Comparison of ENCODE assay signal across 12 cellular contexts in genomic region chr2:42256502-42256901, GRCh38.
DNase-seq lines count a peak whose midpoint lies in the region; ATAC-seq and TF ChIP-seq lines count a peak whose summit lies in the region.
"Had no signal": no experiment of that assay in that cellular context is flagged by ENCODE, and none has a peak within 500 bp of the region (broad histone marks: within the 10 kb centered on the region; RNA-seq: fewer than 3 reads in every experiment).

No MANE protein-coding gene starts in this region.

- H3K27ac ChIP-seq in body of pancreas, result peak overlapping the region in 1 of 4 donors; percentile 14
- H3K27ac ChIP-seq: VCaP had no signal

- H3K9me3 Mint-ChIP-seq in chondrocyte (ENCODE audit: low read depth), result peaks cover 6% of the 10 kb centered on the region

- no peak overlapping the region for H3K4me3 Mint-ChIP-seq in chondrocyte (ENCODE audit: unreplicated experiment)

- TF ChIP-seq CTCF in GM12865 (IDR thresholded peaks at IDR 0.05; ENCODE audit: insufficient read depth, low read depth, low read length, missing control alignments), result no peak
- TF ChIP-seq CTCF in chondrocyte (IDR thresholded peaks at IDR 0.05), result no peak
- no peak for TF ChIP-seq CTCF in body of pancreas (IDR thresholded peaks at IDR 0.05)
- TF ChIP-seq CTCF in mucosa of descending colon (IDR thresholded peaks at IDR 0.05), result no peak

- peaks cover 7% of the 10 kb centered on the region for H3K4me1 Mint-ChIP-seq in chondrocyte (ENCODE audit: low read depth)

- 73 to 89% methylated on average over 2 of the region's 2 CpGs for WGBS in body of pancreas, 2 donors

- no peak for TF ChIP-seq POLR2A in body of pancreas (IDR thresholded peaks at IDR 0.05)

- H3K27me3 Mint-ChIP-seq in chondrocyte (ENCODE audit: low read depth), result no peaks in the 10 kb centered on the region

- H3K36me3 ChIP-seq in body of pancreas (replicated peaks in 1 of 2; ENCODE audit: insufficient read depth in 1 of 2, low read depth in 2 of 2), result peaks cover 0 to 3% of the 10 kb centered on the region in 2 donors
- no peaks in the 10 kb centered on the region for H3K36me3 ChIP-seq in mucosa of descending colon (ENCODE audit: low read depth)

- peaks cover 4% of the 10 kb centered on the region for H3K36me3 Mint-ChIP-seq in chondrocyte (ENCODE audit: low read depth)

- intact Hi-C loops in body of pancreas (cut with DNase I), result no loop called here
- intact Hi-C loops in mucosa of descending colon (cut with DNase I, micrococcal nuclease), result no loop called here

- H3K9me3 ChIP-seq in body of pancreas, result no peaks in the 10 kb centered on the region
- H3K9me3 ChIP-seq in mucosa of descending colon, result no peaks in the 10 kb centered on the region

- peak overlapping the region; percentile 32 for H3K27ac Mint-ChIP-seq in chondrocyte (ENCODE audit: unreplicated experiment)

- peak; percentile 68 for DNase-seq in GM12865 (ENCODE audit: low read depth)
- DNase-seq in chondrocyte (ENCODE audit: low spot score), result no peak
- no peak for DNase-seq in body of pancreas
- no peak for DNase-seq in putamen (ENCODE audit: low spot score)
- DNase-seq in NCI-H345 (lab: John Stamatoyannopoulos, UW), result no peak
- no peak for DNase-seq in mucosa of descending colon
- DNase-seq: effector CD8-positive, alpha-beta T cell; GF-D8; mammary epithelial cell had no signal

- ATAC-seq in GM19438 (IDR thresholded peaks at IDR 0.05; ENCODE audit: low read depth, unreplicated experiment), result peak; percentile 76
- peak; percentile 88 for ATAC-seq in HG03159 (IDR thresholded peaks at IDR 0.05; ENCODE audit: unreplicated experiment)
- ATAC-seq in body of pancreas, result no peak
- ATAC-seq in mucosa of descending colon, result no peak

- no peak overlapping the region for H3K4me3 ChIP-seq in GM12865 (ENCODE audit: low read depth, low read length)
- H3K4me3 ChIP-seq in body of pancreas, result no peak overlapping the region
- no peak overlapping the region for H3K4me3 ChIP-seq in mucosa of descending colon

- H3K27me3 ChIP-seq in body of pancreas, result no peaks in the 10 kb centered on the region

- no peaks in the 10 kb centered on the region for H3K4me1 ChIP-seq in body of pancreas
- peaks cover 9% of the 10 kb centered on the region for H3K4me1 ChIP-seq in mucosa of descending colon (ENCODE audit: low read depth)

Comparison
In these comparisons a context has a peak if more than half of its experiments do, and no peak if none do; other contexts are left out.
1. ATAC-seq: peak in GM19438 (single experiment) and HG03159 (single experiment); none in body of pancreas (single experiment) and mucosa of descending colon (single experiment).